Comparison of ENCODE assay signal across 24 cellular contexts in the genomic region with DNA sequence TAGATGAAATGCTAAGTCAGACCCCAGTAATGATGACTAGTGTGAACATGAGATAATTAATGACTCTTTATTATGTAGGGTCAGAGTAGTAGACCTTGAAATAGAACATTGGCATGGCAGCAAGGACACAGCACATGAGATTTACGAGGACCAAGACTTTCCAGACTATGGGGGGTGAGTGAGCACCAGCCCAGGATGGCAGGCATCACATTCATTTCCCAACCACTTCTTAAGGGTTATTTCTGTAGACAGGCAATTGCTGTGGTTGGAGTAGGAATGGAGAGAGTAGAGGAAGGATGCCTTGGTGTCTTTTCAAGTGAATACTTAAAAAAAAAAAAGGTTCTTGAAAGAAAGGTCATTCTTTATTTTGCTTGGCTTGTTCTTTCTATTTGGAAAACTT.
"Had no signal": no experiment of that assay in that cellular context is flagged by ENCODE, and none has a peak within 500 bp of the region (broad histone marks: within the 10 kb centered on the region; RNA-seq: fewer than 3 reads in every experiment).

No MANE protein-coding gene starts in this region.

- H3K36me3 ChIP-seq: gastroesophageal sphincter, heart left ventricle, pancreas, right atrium auricular region, suprapubic skin had no signal

- H2AFZ ChIP-seq: hepatocyte had no signal

- H3K4me1 Mint-ChIP-seq: memory B cell; stimulated activated naive CD8-positive, alpha-beta T cell treated with anti-CD3 and anti-CD28 coated beads, Interleukin-15, amount 100 ng/mL, for 72 hours had no signal

- H3K9me3 Mint-ChIP-seq: memory B cell; mesothelial cell of epicardium; naive thymus-derived CD8-positive, alpha-beta T cell; stimulated activated naive CD8-positive, alpha-beta T cell treated with anti-CD3 and anti-CD28 coated beads, Interleukin-15, amount 100 ng/mL, for 72 hours had no signal

- DNase-seq: dorsolateral prefrontal cortex; effector CD4-positive, alpha-beta T cell; foreskin fibroblast; heart left ventricle; kidney; mucosa of descending colon; naive thymus-derived CD8-positive, alpha-beta T cell; occipital lobe; pancreas; stimulated activated CD4-positive, alpha-beta T cell treated with anti-CD3 and anti-CD28 coated beads, Interleukin-12 subunit alpha, Interleukin-12 subunit beta, amount 100 ng/mL, for 4 hours; stimulated activated CD4-positive, alpha-beta T cell treated with anti-CD3 and anti-CD28 coated beads, Interleukin-1b, Interleukin-23, amount 100 ng/mL, for 48 hours; stimulated activated CD4-positive, alpha-beta T cell treated with anti-CD3 and anti-CD28 coated beads, Interleukin-4, amount 100 ng/mL, for 1 hour; stimulated activated CD8-positive, alpha-beta memory T cell treated with anti-CD3 and anti-CD28 coated beads, Interleukin-4, amount 100 ng/mL, for 48 hours; stimulated activated naive CD4-positive, alpha-beta T cell; stimulated activated naive CD8-positive, alpha-beta T cell treated with anti-CD3 and anti-CD28 coated beads, Interleukin-15, amount 100 ng/mL, for 72 hours had no signal

- H3K4me3 Mint-ChIP-seq: memory B cell; mesothelial cell of epicardium; naive thymus-derived CD8-positive, alpha-beta T cell; stimulated activated naive CD8-positive, alpha-beta T cell treated with anti-CD3 and anti-CD28 coated beads, Interleukin-15, amount 100 ng/mL, for 72 hours had no signal

- H3K27me3 ChIP-seq: dorsolateral prefrontal cortex, gastroesophageal sphincter, heart left ventricle, hepatocyte, pancreas, right atrium auricular region, suprapubic skin had no signal

- H3K27ac ChIP-seq: dorsolateral prefrontal cortex, gastroesophageal sphincter, hepatocyte, pancreas, suprapubic skin had no signal

- ATAC-seq: gastroesophageal sphincter; left lobe of liver; mucosa of descending colon; naive thymus-derived CD8-positive, alpha-beta T cell; pancreas; stimulated activated naive CD8-positive, alpha-beta T cell treated with anti-CD3 and anti-CD28 coated beads, Interleukin-15, amount 100 ng/mL, for 72 hours had no signal

- H3K27me3 Mint-ChIP-seq: memory B cell; naive thymus-derived CD8-positive, alpha-beta T cell had no signal

- H3K4me2 ChIP-seq: hepatocyte had no signal

- H3K9me3 ChIP-seq: gastroesophageal sphincter, heart left ventricle, mucosa of descending colon, pancreas, right atrium auricular region, suprapubic skin had no signal

- H3K79me2 ChIP-seq: hepatocyte had no signal

- H3K36me3 Mint-ChIP-seq: memory B cell, mesothelial cell of epicardium had no signal

- H3K4me3 ChIP-seq: dorsolateral prefrontal cortex, gastroesophageal sphincter, heart left ventricle, hepatocyte, lung, mucosa of descending colon, pancreas, right atrium auricular region, smooth muscle cell, suprapubic skin had no signal

- H3K27ac Mint-ChIP-seq: memory B cell; mesothelial cell of epicardium; naive thymus-derived CD8-positive, alpha-beta T cell; stimulated activated naive CD8-positive, alpha-beta T cell treated with anti-CD3 and anti-CD28 coated beads, Interleukin-15, amount 100 ng/mL, for 72 hours had no signal
